ENCODE assay signal across 9 cellular contexts in genomic region chr10:83539528-83540308, GRCh38.
DNase-seq lines count a peak whose midpoint lies in the region; ATAC-seq and TF ChIP-seq lines count a peak whose summit lies in the region.
"Had no signal": no experiment of that assay in that cellular context is flagged by ENCODE, and none has a peak within 500 bp of the region (broad histone marks: within the 10 kb centered on the region; RNA-seq: fewer than 3 reads in every experiment).

No MANE protein-coding gene starts in this region.

- no peak overlapping the region for H3K4me3 ChIP-seq in Peyer's patch

- peaks cover 54% of the 10 kb centered on the region for H3K4me1 Mint-ChIP-seq in mesothelial cell of epicardium
- H3K4me1 Mint-ChIP-seq in activated T-helper 2 cell treated with anti-CD3 and anti-CD28 coated beads, Interferon-gamma antibody, Interleukin-2, Interleukin-4, amounts not matched to agents 10 μg/mL and 5 μg/mL and 100 μg/mL, durations not matched to agents 14 hours and 24 hours and 36 hours (ENCODE audit: low read depth): no peaks in the 10 kb centered on the region

- no peak for TF ChIP-seq POLR2A in Peyer's patch (IDR thresholded peaks at IDR 0.05)

- H3K36me3 Mint-ChIP-seq in mesothelial cell of epicardium: peaks cover 3% of the 10 kb centered on the region
- no peaks in the 10 kb centered on the region for H3K36me3 Mint-ChIP-seq in activated T-helper 2 cell treated with anti-CD3 and anti-CD28 coated beads, Interferon-gamma antibody, Interleukin-2, Interleukin-4, amounts not matched to agents 10 μg/mL and 5 μg/mL and 100 μg/mL, durations not matched to agents 14 hours and 24 hours and 36 hours (ENCODE audit: low read depth)

- ATAC-seq in HG02610 (IDR thresholded peaks at IDR 0.05; ENCODE audit: unreplicated experiment): peak; percentile 61

- intact Hi-C loops in activated T-helper 2 cell treated with anti-CD3 and anti-CD28 coated beads, Interferon-gamma antibody, Interleukin-2, Interleukin-4, amounts not matched to agents 10 μg/mL and 5 μg/mL and 100 μg/mL, durations not matched to agents 14 hours and 24 hours and 36 hours (cut with micrococcal nuclease): no loop called here

- DNase-seq in GM04504 (ENCODE audit: low read depth) (peak; percentile 75), amniotic stem cell (lab: John Stamatoyannopoulos, UW) (peak; percentile 26), mesothelial cell of epicardium (ENCODE audit: low spot score in 2 of 2, unreplicated experiment in 2 of 2) (no peak), SHP77 (lab: John Stamatoyannopoulos, UW) (no peak), Peyer's patch (no peak), NCI-H1930 (lab: John Stamatoyannopoulos, UW) (no peak)
- no peak for DNase-seq in activated T-helper 2 cell treated with anti-CD3 and anti-CD28 coated beads, Interferon-gamma antibody, Interleukin-2, Interleukin-4, amounts not matched to agents 10 μg/mL and 5 μg/mL and 100 μg/mL, durations not matched to agents 14 hours and 24 hours and 36 hours (ENCODE audit: low spot score)

- H3K36me3 ChIP-seq in Peyer's patch: no peaks in the 10 kb centered on the region

- H3K9me3 ChIP-seq in Peyer's patch: peaks cover 0 to 4% (median 0%) of the 10 kb centered on the region in 4 donors

- peaks cover 7% of the 10 kb centered on the region for H3K9me3 Mint-ChIP-seq in mesothelial cell of epicardium
- peaks cover 4% of the 10 kb centered on the region for H3K9me3 Mint-ChIP-seq in activated T-helper 2 cell treated with anti-CD3 and anti-CD28 coated beads, Interferon-gamma antibody, Interleukin-2, Interleukin-4, amounts not matched to agents 10 μg/mL and 5 μg/mL and 100 μg/mL, durations not matched to agents 14 hours and 24 hours and 36 hours

- no peak overlapping the region for H3K4me3 Mint-ChIP-seq in mesothelial cell of epicardium
- no peak overlapping the region for H3K4me3 Mint-ChIP-seq in activated T-helper 2 cell treated with anti-CD3 and anti-CD28 coated beads, Interferon-gamma antibody, Interleukin-2, Interleukin-4, amounts not matched to agents 10 μg/mL and 5 μg/mL and 100 μg/mL, durations not matched to agents 14 hours and 24 hours and 36 hours (ENCODE audit: low read depth)

- no peak for TF ChIP-seq CTCF in mesothelial cell of epicardium (IDR thresholded peaks at IDR 0.05; ENCODE audit: unreplicated experiment)
- TF ChIP-seq CTCF in Peyer's patch (IDR thresholded peaks at IDR 0.05): no peak

- no peak overlapping the region for H3K27ac ChIP-seq in Peyer's patch
- H3K27ac ChIP-seq: epithelial cell of prostate had no signal

- no peaks in the 10 kb centered on the region for H3K27me3 Mint-ChIP-seq in mesothelial cell of epicardium (ENCODE audit: low read depth)
- H3K27me3 Mint-ChIP-seq in activated T-helper 2 cell treated with anti-CD3 and anti-CD28 coated beads, Interferon-gamma antibody, Interleukin-2, Interleukin-4, amounts not matched to agents 10 μg/mL and 5 μg/mL and 100 μg/mL, durations not matched to agents 14 hours and 24 hours and 36 hours (ENCODE audit: low read depth): no peaks in the 10 kb centered on the region

- H3K4me1 ChIP-seq in Peyer's patch: no peaks in the 10 kb centered on the region

- H3K27ac Mint-ChIP-seq in mesothelial cell of epicardium: peak overlapping the region; percentile 74
- H3K27ac Mint-ChIP-seq in activated T-helper 2 cell treated with anti-CD3 and anti-CD28 coated beads, Interferon-gamma antibody, Interleukin-2, Interleukin-4, amounts not matched to agents 10 μg/mL and 5 μg/mL and 100 μg/mL, durations not matched to agents 14 hours and 24 hours and 36 hours: no peak overlapping the region

- no peaks in the 10 kb centered on the region for H3K27me3 ChIP-seq in Peyer's patch

Comparison
In these comparisons a context has a peak if more than half of its experiments do, and no peak if none do; other contexts are left out.
1. DNase-seq: peak in GM04504 (single experiment) and amniotic stem cell (single experiment); none in mesothelial cell of epicardium (0 of 2), SHP77 (0 of 2), Peyer's patch (0 of 3), activated T-helper 2 cell treated with anti-CD3 and anti-CD28 coated beads, Interferon-gamma antibody, Interleukin-2, Interleukin-4, amounts not matched to agents 10 μg/mL and 5 μg/mL and 100 μg/mL, durations not matched to agents 14 hours and 24 hours and 36 hours (single experiment) and NCI-H1930 (0 of 2).